8 cellular contexts compared by ENCODE assay signal in the genomic region with DNA sequence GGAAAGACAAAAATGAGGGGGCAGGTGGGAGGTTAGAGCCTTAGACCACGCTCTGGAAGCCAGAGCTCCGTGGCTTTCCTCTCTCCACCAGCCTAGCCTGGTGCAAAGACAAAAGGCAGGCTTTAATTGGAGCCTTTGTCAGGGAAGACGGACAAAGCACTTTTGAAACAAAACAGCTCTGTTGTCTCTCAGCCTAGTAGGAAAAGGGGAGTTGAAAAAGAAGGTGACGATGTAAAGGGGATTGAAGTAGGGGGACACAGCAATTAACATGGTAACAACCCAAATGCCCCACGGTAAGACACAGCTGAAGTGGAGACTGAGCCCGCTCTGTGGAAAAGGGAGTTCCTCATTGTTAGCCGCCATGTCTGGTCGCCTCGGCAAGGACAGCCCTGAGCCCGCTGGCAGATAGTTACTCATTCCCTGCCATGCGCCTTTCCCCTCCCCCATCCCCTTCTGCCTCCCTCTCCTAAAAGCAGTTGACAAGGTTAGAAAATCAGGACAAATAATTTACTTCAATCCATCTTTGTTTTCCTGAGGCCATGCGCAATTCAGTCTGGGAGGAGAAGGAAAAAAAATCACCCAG.
DNase-seq lines count a peak whose midpoint lies in the region; TF ChIP-seq lines count a peak whose summit lies in the region.
"Had no signal": no experiment of that assay in that cellular context is flagged by ENCODE, and none has a peak within 500 bp of the region (broad histone marks: within the 10 kb centered on the region; RNA-seq: fewer than 3 reads in every experiment).

No MANE protein-coding gene starts in this region.

- H3K27me3 ChIP-seq in KMS-11 (ENCODE audit: insufficient read depth, low read depth): no peaks in the 10 kb centered on the region
- no peaks in the 10 kb centered on the region for H3K27me3 ChIP-seq in adrenal gland
- no peaks in the 10 kb centered on the region for H3K27me3 ChIP-seq in stomach smooth muscle (ENCODE audit: control insufficient read depth in 1 of 2, insufficient read depth in 2 of 2, low read length in 2 of 2)

- DNase-seq in adrenal gland: peak; percentile 64 to 88 (median 81)
- peak; percentile 71 for DNase-seq in left kidney (ENCODE audit: low read depth, low spot score)
- no peak for DNase-seq in central memory CD4-positive, alpha-beta T cell
- DNase-seq in AG08395 (ENCODE audit: low spot score): no peak
- DNase-seq in NCI-H146 treated with DMSO at 0.1 percent for 48 hours (lab: John Stamatoyannopoulos, UW; ENCODE audit: unreplicated experiment): no peak
- DNase-seq: activated effector memory CD4-positive, alpha-beta T cell treated with Interleukin-2 at 50 U/mL for 16 hours had no signal

- WGBS in adrenal gland, 4 donors: 46 to 51% (median 49%) methylated on average over 12 of the region's 12 CpGs

- TF ChIP-seq CTCF in KMS-11 (conservative IDR thresholded peaks at IDR 0.05; ENCODE audit: low read depth, low read length) (no peak), adrenal gland (IDR thresholded peaks at IDR 0.05) (no peak)

- H3K27ac ChIP-seq in KMS-11 (peak overlapping the region; percentile 99), adrenal gland (peak overlapping the region; percentile 69 to 96 (median 88)), stomach smooth muscle (ENCODE audit: low read length) (peak overlapping the region; percentile 96)

- peaks cover 88% of the 10 kb centered on the region for H3K4me1 ChIP-seq in KMS-11 (ENCODE audit: low read depth, poor library complexity, severe bottlenecking)
- peaks cover 62 to 98% of the 10 kb centered on the region in 2 donors for H3K4me1 ChIP-seq in adrenal gland (replicated peaks in 1 of 2)
- peaks cover 94% of the 10 kb centered on the region for H3K4me1 ChIP-seq in stomach smooth muscle (ENCODE audit: control insufficient read depth, insufficient read depth, low read length)

- peak overlapping the region; percentile 64; the same call in 1 of the 2 replicates for H2AFZ ChIP-seq in KMS-11 (ENCODE audit: low read depth)

- H3K36me3 ChIP-seq in KMS-11 (ENCODE audit: insufficient read depth) (no peaks in the 10 kb centered on the region), adrenal gland (replicated peaks in 1 of 2) (peaks cover 0 to 8% of the 10 kb centered on the region in 2 donors), stomach smooth muscle (ENCODE audit: control insufficient read depth in 2 of 2, insufficient read depth in 2 of 2, low read length in 2 of 2) (peaks cover 0 to 3% of the 10 kb centered on the region in 2 donors)

- peak overlapping the region; percentile 74 for H3K4me2 ChIP-seq in KMS-11

- no peaks in the 10 kb centered on the region for H4K20me1 ChIP-seq in KMS-11 (ENCODE audit: insufficient read depth)

- intact Hi-C loops in adrenal gland (cut with DNase I): no loop called here

- H3K9me3 ChIP-seq in adrenal gland (replicated peaks in 1 of 3) (no peaks in the 10 kb centered on the region), stomach smooth muscle (ENCODE audit: control insufficient read depth in 2 of 2, low read length in 2 of 2) (no peaks in the 10 kb centered on the region)

- no peaks in the 10 kb centered on the region; the same call in 1 of the 2 replicates for H3K79me2 ChIP-seq in KMS-11 (ENCODE audit: insufficient read depth, low read depth)

- H3K4me3 ChIP-seq in KMS-11 (IDR thresholded peaks at IDR 0.05; ENCODE audit: insufficient read depth, low read depth, low read length): no peak overlapping the region
- peak overlapping the region in 1 of 4 donors; percentile 14 for H3K4me3 ChIP-seq in adrenal gland
- H3K4me3 ChIP-seq in stomach smooth muscle (ENCODE audit: low read length in 2 of 2): peak overlapping the region; percentile 2 to 63

- TF ChIP-seq POLR2A in adrenal gland (IDR thresholded peaks at IDR 0.05): no peak

- H3K9ac ChIP-seq in KMS-11: peak overlapping the region; percentile 87
- peak overlapping the region; percentile 53 to 73 for H3K9ac ChIP-seq in stomach smooth muscle (ENCODE audit: low read length in 2 of 2)

Comparison
In these comparisons a context has a peak if more than half of its experiments do, and no peak if none do; other contexts are left out.
1. DNase-seq: peak in adrenal gland (7 of 7) and left kidney (single experiment); none in central memory CD4-positive, alpha-beta T cell (single experiment), AG08395 (single experiment) and NCI-H146 treated with DMSO at 0.1 percent for 48 hours (single experiment).
2. Peak in every context shown above with its lines, with median percentiles within 50 percentile points of each other: H3K27ac ChIP-seq.